In genomic region chr2:3343012-3343411, GRCh38 we compare ENCODE assay signal across 15 cellular contexts. TPM values are rescaled to one million over a fixed set of nuclear protein-coding genes. Genes with fewer than 3 reads are reported as not detected.
A peak's percentile ranks its signal among the peaks of the same experiment; 100 is the strongest.
DNase-seq lines count a peak whose midpoint lies in the region; ATAC-seq and TF ChIP-seq lines count a peak whose summit lies in the region.
"Had no signal": no experiment of that assay in that cellular context is flagged by ENCODE, and none has a peak within 500 bp of the region (broad histone marks: within the 10 kb centered on the region; RNA-seq: fewer than 3 reads in every experiment).

No MANE protein-coding gene starts in this region.

- no peak overlapping the region for H3K27ac Mint-ChIP-seq in activated T-helper 17 cell treated with anti-CD3 and anti-CD28 coated beads, Interleukin-2, amount 50 U/mL, for 72 hours
- H3K27ac Mint-ChIP-seq in stimulated activated naive B cell treated with anti-CD40 and anti-IgM and Interleukin-4, amounts not matched to agents 10 μg/mL and 1 μg/mL and 100 μg/mL, for 72 hours, result no peak overlapping the region

- H3K27me3 ChIP-seq in suprapubic skin, result no peaks in the 10 kb centered on the region
- H3K27me3 ChIP-seq: BLaER1 had no signal

- no peak for TF ChIP-seq POLR2A in suprapubic skin (IDR thresholded peaks at IDR 0.05)

- TF ChIP-seq EP300 in suprapubic skin (IDR thresholded peaks at IDR 0.05), result no peak

- WGBS in suprapubic skin, result 72% methylated on average over 11 of the region's 11 CpGs

- no peaks in the 10 kb centered on the region for H3K4me1 Mint-ChIP-seq in activated T-helper 17 cell treated with anti-CD3 and anti-CD28 coated beads, Interleukin-2, amount 50 U/mL, for 72 hours
- H3K4me1 Mint-ChIP-seq in stimulated activated naive B cell treated with anti-CD40 and anti-IgM and Interleukin-4, amounts not matched to agents 10 μg/mL and 1 μg/mL and 100 μg/mL, for 72 hours, result peaks cover 0 to 9% of the 10 kb centered on the region in 2 donors

- H3K27me3 Mint-ChIP-seq in activated T-helper 17 cell treated with anti-CD3 and anti-CD28 coated beads, Interleukin-2, amount 50 U/mL, for 72 hours, result no peaks in the 10 kb centered on the region
- H3K27me3 Mint-ChIP-seq in stimulated activated naive B cell treated with anti-CD40 and anti-IgM and Interleukin-4, amounts not matched to agents 10 μg/mL and 1 μg/mL and 100 μg/mL, for 72 hours, result no peaks in the 10 kb centered on the region
- H3K27me3 Mint-ChIP-seq: CD8-positive, alpha-beta memory T cell had no signal

- ATAC-seq in activated T-helper 17 cell treated with anti-CD3 and anti-CD28 coated beads, Interleukin-2, amount 50 U/mL, for 72 hours (replicated peaks), result no peak
- no peak for ATAC-seq in stimulated activated naive B cell treated with anti-CD40 and anti-IgM and Interleukin-4, amounts not matched to agents 10 μg/mL and 1 μg/mL and 100 μg/mL, for 72 hours (replicated peaks)
- ATAC-seq in SK-N-SH treated with all-trans-retinoic acid at 6 μM for 48 hours, result no peak
- ATAC-seq: HCT116 had no signal

- no peak overlapping the region for H3K4me3 Mint-ChIP-seq in activated T-helper 17 cell treated with anti-CD3 and anti-CD28 coated beads, Interleukin-2, amount 50 U/mL, for 72 hours
- H3K4me3 Mint-ChIP-seq in stimulated activated naive B cell treated with anti-CD40 and anti-IgM and Interleukin-4, amounts not matched to agents 10 μg/mL and 1 μg/mL and 100 μg/mL, for 72 hours, result no peak overlapping the region
- H3K4me3 Mint-ChIP-seq: CD8-positive, alpha-beta memory T cell had no signal

- H3K36me3 Mint-ChIP-seq in activated T-helper 17 cell treated with anti-CD3 and anti-CD28 coated beads, Interleukin-2, amount 50 U/mL, for 72 hours (ENCODE audit: low read depth), result peaks cover 32% of the 10 kb centered on the region
- peaks cover 34 to 49% of the 10 kb centered on the region in 2 donors for H3K36me3 Mint-ChIP-seq in stimulated activated naive B cell treated with anti-CD40 and anti-IgM and Interleukin-4, amounts not matched to agents 10 μg/mL and 1 μg/mL and 100 μg/mL, for 72 hours

- H3K27ac ChIP-seq in suprapubic skin, result peak overlapping the region; percentile 47
- H3K27ac ChIP-seq: BLaER1, HL-60 had no signal

- peaks cover 3% of the 10 kb centered on the region for H3K4me1 ChIP-seq in suprapubic skin
- H3K4me1 ChIP-seq: Caco-2 had no signal

- DNase-seq in ELF-1 (ENCODE audit: low read depth, low spot score) (peak; percentile 31), LNCaP clone FGC (ENCODE audit: low read depth) (peak; percentile 61), islet precursor cell (peak; percentile 41), suprapubic skin (ENCODE audit: low spot score in 2 of 2) (peak in 1 of 2 donors; percentile 72)
- DNase-seq in stimulated activated naive B cell treated with anti-CD40 and anti-IgM and Interleukin-4, amounts not matched to agents 10 μg/mL and 1 μg/mL and 100 μg/mL, for 72 hours, result no peak
- DNase-seq: 8988T; AML-193; Caco-2; CD8-positive, alpha-beta memory T cell; GDM1 had no signal

- no peaks in the 10 kb centered on the region for H3K9me3 Mint-ChIP-seq in activated T-helper 17 cell treated with anti-CD3 and anti-CD28 coated beads, Interleukin-2, amount 50 U/mL, for 72 hours
- no peaks in the 10 kb centered on the region for H3K9me3 Mint-ChIP-seq in stimulated activated naive B cell treated with anti-CD40 and anti-IgM and Interleukin-4, amounts not matched to agents 10 μg/mL and 1 μg/mL and 100 μg/mL, for 72 hours
- H3K9me3 Mint-ChIP-seq: CD8-positive, alpha-beta memory T cell had no signal

- peak overlapping the region; percentile 2; the same call in 1 of the 2 replicates for H3K4me3 ChIP-seq in LNCaP clone FGC (ENCODE audit: low read depth, low read length)
- no peak overlapping the region for H3K4me3 ChIP-seq in suprapubic skin
- H3K4me3 ChIP-seq: BLaER1 had no signal

- H3K36me3 ChIP-seq in suprapubic skin, result peaks cover 4% of the 10 kb centered on the region

- H3K9me3 ChIP-seq in suprapubic skin, result no peaks in the 10 kb centered on the region
- H3K9me3 ChIP-seq: Caco-2 had no signal

- TF ChIP-seq CTCF in LNCaP clone FGC (IDR thresholded peaks at IDR 0.05; ENCODE audit: control insufficient read depth, extremely low read depth, insufficient read depth) (no peak), suprapubic skin (IDR thresholded peaks at IDR 0.05) (no peak)

TF ChIP-seq in SK-N-SH treated with all-trans-retinoic acid at 6 μM for 48 hours, 23 proteins besides CTCF, POLR2A, EP300 and RAD21:
- no peak for TF ChIP-seq ARNTL (CRISPR knock-in tag; IDR thresholded peaks at IDR 0.05; ENCODE audit: borderline replicate concordance, low read depth)
- no peak for TF ChIP-seq POU6F1 (CRISPR knock-in tag; IDR thresholded peaks at IDR 0.05; ENCODE audit: borderline replicate concordance, low read depth)
- no peak for TF ChIP-seq GLIS3 (CRISPR knock-in tag; IDR thresholded peaks at IDR 0.05)
- no peak for TF ChIP-seq RARB (CRISPR knock-in tag; IDR thresholded peaks at IDR 0.05)
- TF ChIP-seq TOX (CRISPR knock-in tag; IDR thresholded peaks at IDR 0.05; ENCODE audit: borderline replicate concordance), result no peak
- TF ChIP-seq ZNF8 (CRISPR knock-in tag; IDR thresholded peaks at IDR 0.05), result no peak
- no peak for TF ChIP-seq PPARA (CRISPR knock-in tag; IDR thresholded peaks at IDR 0.05; ENCODE audit: borderline replicate concordance)
- TF ChIP-seq SNAI2 (CRISPR knock-in tag; IDR thresholded peaks at IDR 0.05), result no peak
- TF ChIP-seq ZFP3 (CRISPR knock-in tag; IDR thresholded peaks at IDR 0.05), result no peak
- TF ChIP-seq ESRRG (CRISPR knock-in tag; IDR thresholded peaks at IDR 0.05), result no peak
- TF ChIP-seq OSR1 (CRISPR knock-in tag; IDR thresholded peaks at IDR 0.05), result no peak

RNA-seq across cellular contexts. Expression of gene EIPR1, which starts 34.6 kb away (rescaled TPM):
- 10 to 100 TPM; 29.0 to 37.5 (median 30.7) TPM for total RNA-seq in suprapubic skin
- 10 to 100 TPM; 26.1 to 45.7 TPM for total RNA-seq in activated T-helper 17 cell treated with anti-CD3 and anti-CD28 coated beads, Interleukin-2, amount 50 U/mL, for 72 hours

RNA-seq across cellular contexts. Expression of gene TRAPPC12, which starts 36.5 kb away (rescaled TPM):
- total RNA-seq in suprapubic skin, result 100 to 1,000 TPM in 3 of 4 donors, 10 to 100 TPM in 1; 90.2 to 248 (median 157) TPM
- total RNA-seq in activated T-helper 17 cell treated with anti-CD3 and anti-CD28 coated beads, Interleukin-2, amount 50 U/mL, for 72 hours, result 10 to 100 TPM; 67.2 to 70.6 TPM
